ENCODE assay signal across 1 cellular context in genomic region chr1:149884433-149885363, GRCh38.
A peak's percentile ranks its signal among the peaks of the same experiment; 100 is the strongest.
TF ChIP-seq lines count a peak whose summit lies in the region.

No MANE protein-coding gene starts in this region.

TF ChIP-seq in H1, 55 proteins besides CTCF, POLR2A, EP300 and RAD21:
- TF ChIP-seq ASH2L (IDR thresholded peaks at IDR 0.05; ENCODE audit: low read length) = peak; percentile 11
- TF ChIP-seq SUZ12 (IDR thresholded peaks at IDR 0.05; ENCODE audit: low read length) = no peak
- TF ChIP-seq RNF2 (IDR thresholded peaks at IDR 0.05; ENCODE audit: borderline replicate concordance, low read depth, low read length, missing control alignments, poor library complexity, severe bottlenecking) = no peak
- TF ChIP-seq GTF2F1 (IDR thresholded peaks at IDR 0.05; ENCODE audit: borderline replicate concordance, low read depth, low read length) = no peak
